2 cellular contexts compared by ENCODE assay signal in the genomic region with DNA sequence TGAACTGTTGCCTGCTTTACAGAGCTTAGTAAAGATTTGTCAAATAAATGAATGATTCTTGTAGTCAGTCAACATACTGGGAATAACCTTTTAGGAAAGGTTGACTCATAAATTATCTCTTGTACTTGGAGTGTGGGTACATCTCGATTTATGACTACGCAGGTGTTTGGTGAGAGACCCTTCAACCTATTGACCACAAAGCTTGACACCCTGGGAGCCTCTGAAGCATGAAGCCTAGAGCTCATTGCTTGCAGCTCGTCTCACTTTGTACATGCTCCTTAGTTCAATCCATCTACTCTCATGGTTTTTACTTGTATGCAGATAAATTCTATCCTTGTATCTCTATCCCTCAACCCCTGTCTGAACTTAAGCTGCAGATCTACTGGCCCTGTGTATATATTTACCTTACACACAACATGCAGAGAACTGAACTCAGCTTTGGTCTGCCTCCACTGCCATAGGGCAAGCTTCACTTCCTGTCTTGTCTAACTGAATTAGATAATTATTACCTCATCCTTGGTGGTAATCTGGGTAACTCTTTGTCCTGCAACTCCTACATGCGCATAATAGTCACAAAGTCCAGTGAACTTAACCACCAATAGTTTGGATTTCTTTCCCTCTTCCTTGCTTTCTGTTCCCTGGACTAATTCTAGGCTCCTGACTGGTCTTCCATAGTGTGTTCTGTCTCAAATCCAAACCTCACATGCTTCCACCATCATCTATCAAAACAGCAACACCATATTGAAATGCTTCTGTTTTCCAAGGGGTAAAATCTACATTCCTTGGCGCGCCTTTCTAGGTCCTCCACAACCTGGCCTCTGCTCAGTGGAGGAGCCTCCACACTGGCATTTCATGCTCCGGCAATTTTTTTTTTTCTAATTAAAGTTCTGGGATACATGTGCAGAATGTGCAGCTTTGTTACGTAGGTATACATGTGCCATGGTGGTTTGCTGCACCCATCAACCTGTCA.
TF ChIP-seq lines count a peak whose summit lies in the region.

No MANE protein-coding gene starts in this region.

TF ChIP-seq in HepG2, 621 proteins besides CTCF, POLR2A, EP300 and RAD21 (continues in another document):
- TF ChIP-seq ZNF777 (CRISPR knock-in tag; IDR thresholded peaks at IDR 0.05) (no peak), ZNF570 (CRISPR knock-in tag; IDR thresholded peaks at IDR 0.05; ENCODE audit: borderline replicate concordance) (no peak), NFIC (IDR thresholded peaks at IDR 0.05; ENCODE audit: low read length) (peak; percentile 64; the same call in 1 of the 2 replicates), ZNF780A (CRISPR knock-in tag; IDR thresholded peaks at IDR 0.05) (no peak), CREM (IDR thresholded peaks at IDR 0.05) (peak; percentile 88), CREM (CRISPR knock-in tag; IDR thresholded peaks at IDR 0.05) (no peak)
- TF ChIP-seq, protein P1, sequence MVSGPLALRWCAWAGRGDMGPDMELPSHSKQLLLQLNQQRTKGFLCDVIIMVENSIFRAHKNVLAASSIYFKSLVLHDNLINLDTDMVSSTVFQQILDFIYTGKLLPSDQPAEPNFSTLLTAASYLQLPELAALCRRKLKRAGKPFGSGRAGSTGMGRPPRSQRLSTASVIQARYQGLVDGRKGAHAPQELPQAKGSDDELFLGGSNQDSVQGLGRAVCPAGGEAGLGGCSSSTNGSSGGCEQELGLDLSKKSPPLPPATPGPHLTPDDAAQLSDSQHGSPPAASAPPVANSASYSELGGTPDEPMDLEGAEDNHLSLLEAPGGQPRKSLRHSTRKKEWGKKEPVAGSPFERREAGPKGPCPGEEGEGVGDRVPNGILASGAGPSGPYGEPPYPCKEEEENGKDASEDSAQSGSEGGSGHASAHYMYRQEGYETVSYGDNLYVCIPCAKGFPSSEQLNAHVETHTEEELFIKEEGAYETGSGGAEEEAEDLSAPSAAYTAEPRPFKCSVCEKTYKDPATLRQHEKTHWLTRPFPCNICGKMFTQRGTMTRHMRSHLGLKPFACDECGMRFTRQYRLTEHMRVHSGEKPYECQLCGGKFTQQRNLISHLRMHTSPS (CRISPR knock-in tag; IDR thresholded peaks at IDR 0.05; ENCODE audit: low read depth), result peak; percentile 39; the same call in 1 of the 2 replicates
- TF ChIP-seq, protein P2, sequence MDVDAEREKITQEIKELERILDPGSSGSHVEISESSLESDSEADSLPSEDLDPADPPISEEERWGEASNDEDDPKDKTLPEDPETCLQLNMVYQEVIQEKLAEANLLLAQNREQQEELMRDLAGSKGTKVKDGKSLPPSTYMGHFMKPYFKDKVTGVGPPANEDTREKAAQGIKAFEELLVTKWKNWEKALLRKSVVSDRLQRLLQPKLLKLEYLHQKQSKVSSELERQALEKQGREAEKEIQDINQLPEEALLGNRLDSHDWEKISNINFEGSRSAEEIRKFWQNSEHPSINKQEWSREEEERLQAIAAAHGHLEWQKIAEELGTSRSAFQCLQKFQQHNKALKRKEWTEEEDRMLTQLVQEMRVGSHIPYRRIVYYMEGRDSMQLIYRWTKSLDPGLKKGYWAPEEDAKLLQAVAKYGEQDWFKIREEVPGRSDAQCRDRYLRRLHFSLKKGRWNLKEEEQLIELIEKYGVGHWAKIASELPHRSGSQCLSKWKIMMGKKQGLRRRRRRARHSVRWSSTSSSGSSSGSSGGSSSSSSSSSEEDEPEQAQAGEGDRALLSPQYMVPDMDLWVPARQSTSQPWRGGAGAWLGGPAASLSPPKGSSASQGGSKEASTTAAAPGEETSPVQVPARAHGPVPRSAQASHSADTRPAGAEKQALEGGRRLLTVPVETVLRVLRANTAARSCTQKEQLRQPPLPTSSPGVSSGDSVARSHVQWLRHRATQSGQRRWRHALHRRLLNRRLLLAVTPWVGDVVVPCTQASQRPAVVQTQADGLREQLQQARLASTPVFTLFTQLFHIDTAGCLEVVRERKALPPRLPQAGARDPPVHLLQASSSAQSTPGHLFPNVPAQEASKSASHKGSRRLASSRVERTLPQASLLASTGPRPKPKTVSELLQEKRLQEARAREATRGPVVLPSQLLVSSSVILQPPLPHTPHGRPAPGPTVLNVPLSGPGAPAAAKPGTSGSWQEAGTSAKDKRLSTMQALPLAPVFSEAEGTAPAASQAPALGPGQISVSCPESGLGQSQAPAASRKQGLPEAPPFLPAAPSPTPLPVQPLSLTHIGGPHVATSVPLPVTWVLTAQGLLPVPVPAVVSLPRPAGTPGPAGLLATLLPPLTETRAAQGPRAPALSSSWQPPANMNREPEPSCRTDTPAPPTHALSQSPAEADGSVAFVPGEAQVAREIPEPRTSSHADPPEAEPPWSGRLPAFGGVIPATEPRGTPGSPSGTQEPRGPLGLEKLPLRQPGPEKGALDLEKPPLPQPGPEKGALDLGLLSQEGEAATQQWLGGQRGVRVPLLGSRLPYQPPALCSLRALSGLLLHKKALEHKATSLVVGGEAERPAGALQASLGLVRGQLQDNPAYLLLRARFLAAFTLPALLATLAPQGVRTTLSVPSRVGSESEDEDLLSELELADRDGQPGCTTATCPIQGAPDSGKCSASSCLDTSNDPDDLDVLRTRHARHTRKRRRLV (CRISPR knock-in tag; IDR thresholded peaks at IDR 0.05), result no peak
- TF ChIP-seq, protein P3, sequence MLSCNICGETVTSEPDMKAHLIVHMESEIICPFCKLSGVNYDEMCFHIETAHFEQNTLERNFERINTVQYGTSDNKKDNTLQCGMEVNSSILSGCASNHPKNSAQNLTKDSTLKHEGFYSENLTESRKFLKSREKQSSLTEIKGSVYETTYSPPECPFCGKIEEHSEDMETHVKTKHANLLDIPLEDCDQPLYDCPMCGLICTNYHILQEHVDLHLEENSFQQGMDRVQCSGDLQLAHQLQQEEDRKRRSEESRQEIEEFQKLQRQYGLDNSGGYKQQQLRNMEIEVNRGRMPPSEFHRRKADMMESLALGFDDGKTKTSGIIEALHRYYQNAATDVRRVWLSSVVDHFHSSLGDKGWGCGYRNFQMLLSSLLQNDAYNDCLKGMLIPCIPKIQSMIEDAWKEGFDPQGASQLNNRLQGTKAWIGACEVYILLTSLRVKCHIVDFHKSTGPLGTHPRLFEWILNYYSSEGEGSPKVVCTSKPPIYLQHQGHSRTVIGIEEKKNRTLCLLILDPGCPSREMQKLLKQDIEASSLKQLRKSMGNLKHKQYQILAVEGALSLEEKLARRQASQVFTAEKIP (CRISPR knock-in tag; IDR thresholded peaks at IDR 0.05; ENCODE audit: borderline replicate concordance), result no peak
- TF ChIP-seq, protein P4, sequence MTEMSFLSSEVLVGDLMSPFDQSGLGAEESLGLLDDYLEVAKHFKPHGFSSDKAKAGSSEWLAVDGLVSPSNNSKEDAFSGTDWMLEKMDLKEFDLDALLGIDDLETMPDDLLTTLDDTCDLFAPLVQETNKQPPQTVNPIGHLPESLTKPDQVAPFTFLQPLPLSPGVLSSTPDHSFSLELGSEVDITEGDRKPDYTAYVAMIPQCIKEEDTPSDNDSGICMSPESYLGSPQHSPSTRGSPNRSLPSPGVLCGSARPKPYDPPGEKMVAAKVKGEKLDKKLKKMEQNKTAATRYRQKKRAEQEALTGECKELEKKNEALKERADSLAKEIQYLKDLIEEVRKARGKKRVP (CRISPR knock-in tag; IDR thresholded peaks at IDR 0.05), result peak in 1 of 2 experiments; percentile 77; a peak in 2 of 4 replicates
- TF ChIP-seq, protein P5, sequence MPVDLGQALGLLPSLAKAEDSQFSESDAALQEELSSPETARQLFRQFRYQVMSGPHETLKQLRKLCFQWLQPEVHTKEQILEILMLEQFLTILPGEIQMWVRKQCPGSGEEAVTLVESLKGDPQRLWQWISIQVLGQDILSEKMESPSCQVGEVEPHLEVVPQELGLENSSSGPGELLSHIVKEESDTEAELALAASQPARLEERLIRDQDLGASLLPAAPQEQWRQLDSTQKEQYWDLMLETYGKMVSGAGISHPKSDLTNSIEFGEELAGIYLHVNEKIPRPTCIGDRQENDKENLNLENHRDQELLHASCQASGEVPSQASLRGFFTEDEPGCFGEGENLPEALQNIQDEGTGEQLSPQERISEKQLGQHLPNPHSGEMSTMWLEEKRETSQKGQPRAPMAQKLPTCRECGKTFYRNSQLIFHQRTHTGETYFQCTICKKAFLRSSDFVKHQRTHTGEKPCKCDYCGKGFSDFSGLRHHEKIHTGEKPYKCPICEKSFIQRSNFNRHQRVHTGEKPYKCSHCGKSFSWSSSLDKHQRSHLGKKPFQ (CRISPR knock-in tag; IDR thresholded peaks at IDR 0.05; ENCODE audit: insufficient replicate concordance), result peak; percentile 7

TF ChIP-seq in GM23338, 12 proteins besides CTCF, POLR2A, EP300 and RAD21 (continues in another document):
- TF ChIP-seq EZH2 (IDR thresholded peaks at IDR 0.05; ENCODE audit: low read depth, unreplicated experiment) (no peak), NANOG (IDR thresholded peaks at IDR 0.05; ENCODE audit: borderline replicate concordance) (no peak), CREB1 (CRISPR knock-in tag; IDR thresholded peaks at IDR 0.05; ENCODE audit: low read depth) (no peak), POLR2AphosphoS5 (IDR thresholded peaks at IDR 0.05; ENCODE audit: low read depth) (no peak), ZNF114 (CRISPR knock-in tag; IDR thresholded peaks at IDR 0.05) (no peak), EZH2phosphoT487 (IDR thresholded peaks at IDR 0.05; ENCODE audit: unreplicated experiment) (no peak)
- TF ChIP-seq, protein P6, sequence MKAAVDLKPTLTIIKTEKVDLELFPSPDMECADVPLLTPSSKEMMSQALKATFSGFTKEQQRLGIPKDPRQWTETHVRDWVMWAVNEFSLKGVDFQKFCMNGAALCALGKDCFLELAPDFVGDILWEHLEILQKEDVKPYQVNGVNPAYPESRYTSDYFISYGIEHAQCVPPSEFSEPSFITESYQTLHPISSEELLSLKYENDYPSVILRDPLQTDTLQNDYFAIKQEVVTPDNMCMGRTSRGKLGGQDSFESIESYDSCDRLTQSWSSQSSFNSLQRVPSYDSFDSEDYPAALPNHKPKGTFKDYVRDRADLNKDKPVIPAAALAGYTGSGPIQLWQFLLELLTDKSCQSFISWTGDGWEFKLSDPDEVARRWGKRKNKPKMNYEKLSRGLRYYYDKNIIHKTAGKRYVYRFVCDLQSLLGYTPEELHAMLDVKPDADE (IDR thresholded peaks at IDR 0.05), result no peak
- TF ChIP-seq, protein P7, sequence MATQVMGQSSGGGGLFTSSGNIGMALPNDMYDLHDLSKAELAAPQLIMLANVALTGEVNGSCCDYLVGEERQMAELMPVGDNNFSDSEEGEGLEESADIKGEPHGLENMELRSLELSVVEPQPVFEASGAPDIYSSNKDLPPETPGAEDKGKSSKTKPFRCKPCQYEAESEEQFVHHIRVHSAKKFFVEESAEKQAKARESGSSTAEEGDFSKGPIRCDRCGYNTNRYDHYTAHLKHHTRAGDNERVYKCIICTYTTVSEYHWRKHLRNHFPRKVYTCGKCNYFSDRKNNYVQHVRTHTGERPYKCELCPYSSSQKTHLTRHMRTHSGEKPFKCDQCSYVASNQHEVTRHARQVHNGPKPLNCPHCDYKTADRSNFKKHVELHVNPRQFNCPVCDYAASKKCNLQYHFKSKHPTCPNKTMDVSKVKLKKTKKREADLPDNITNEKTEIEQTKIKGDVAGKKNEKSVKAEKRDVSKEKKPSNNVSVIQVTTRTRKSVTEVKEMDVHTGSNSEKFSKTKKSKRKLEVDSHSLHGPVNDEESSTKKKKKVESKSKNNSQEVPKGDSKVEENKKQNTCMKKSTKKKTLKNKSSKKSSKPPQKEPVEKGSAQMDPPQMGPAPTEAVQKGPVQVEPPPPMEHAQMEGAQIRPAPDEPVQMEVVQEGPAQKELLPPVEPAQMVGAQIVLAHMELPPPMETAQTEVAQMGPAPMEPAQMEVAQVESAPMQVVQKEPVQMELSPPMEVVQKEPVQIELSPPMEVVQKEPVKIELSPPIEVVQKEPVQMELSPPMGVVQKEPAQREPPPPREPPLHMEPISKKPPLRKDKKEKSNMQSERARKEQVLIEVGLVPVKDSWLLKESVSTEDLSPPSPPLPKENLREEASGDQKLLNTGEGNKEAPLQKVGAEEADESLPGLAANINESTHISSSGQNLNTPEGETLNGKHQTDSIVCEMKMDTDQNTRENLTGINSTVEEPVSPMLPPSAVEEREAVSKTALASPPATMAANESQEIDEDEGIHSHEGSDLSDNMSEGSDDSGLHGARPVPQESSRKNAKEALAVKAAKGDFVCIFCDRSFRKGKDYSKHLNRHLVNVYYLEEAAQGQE (IDR thresholded peaks at IDR 0.05; ENCODE audit: unreplicated experiment), result no peak
